3 cellular contexts compared by ENCODE assay signal in genomic region chr13:114128348-114128623, GRCh38.
TF ChIP-seq lines count a peak whose summit lies in the region.

No MANE protein-coding gene starts in this region.

TF ChIP-seq in liver, 16 proteins besides CTCF, POLR2A, EP300 and RAD21:
- TF ChIP-seq HNF4G (IDR thresholded peaks at IDR 0.05): no peak
- TF ChIP-seq ZBTB33 (IDR thresholded peaks at IDR 0.05): no peak
- TF ChIP-seq ATF3 (IDR thresholded peaks at IDR 0.05): no peak
- TF ChIP-seq TAF1 (conservative IDR thresholded peaks at IDR 0.05): no peak
- no peak for TF ChIP-seq HNF4A (conservative IDR thresholded peaks at IDR 0.05)
- no peak for TF ChIP-seq EGR1 (IDR thresholded peaks at IDR 0.05; ENCODE audit: low read depth in 2 of 2)
- TF ChIP-seq REST (IDR thresholded peaks at IDR 0.05): no peak

TF ChIP-seq in HepG2, 621 proteins besides CTCF, POLR2A, EP300 and RAD21:
- no peak for TF ChIP-seq PRDM10 (CRISPR knock-in tag; IDR thresholded peaks at IDR 0.05; ENCODE audit: low read depth)
- TF ChIP-seq ZNF460 (CRISPR knock-in tag; IDR thresholded peaks at IDR 0.05; ENCODE audit: borderline replicate concordance): no peak
- no peak for TF ChIP-seq ZNF776 (CRISPR knock-in tag; IDR thresholded peaks at IDR 0.05)
- TF ChIP-seq ZNF33A (CRISPR knock-in tag; IDR thresholded peaks at IDR 0.05; ENCODE audit: borderline replicate concordance): no peak
- TF ChIP-seq ZGPAT (CRISPR knock-in tag; IDR thresholded peaks at IDR 0.05): no peak
- no peak for TF ChIP-seq ZFP62 (CRISPR knock-in tag; IDR thresholded peaks at IDR 0.05)
- TF ChIP-seq SIX4 (CRISPR knock-in tag; IDR thresholded peaks at IDR 0.05): no peak
- TF ChIP-seq LRRFIP1 (CRISPR knock-in tag; conservative IDR thresholded peaks at IDR 0.05): no peak

TF ChIP-seq in K562, 482 proteins besides CTCF, POLR2A, EP300 and RAD21:
- TF ChIP-seq HMG20B (CRISPR knock-in tag; IDR thresholded peaks at IDR 0.05): no peak
- TF ChIP-seq ZNF695 (CRISPR knock-in tag; IDR thresholded peaks at IDR 0.05): no peak
- TF ChIP-seq MTA2 (IDR thresholded peaks at IDR 0.05; ENCODE audit: low read depth): no peak
- TF ChIP-seq SOX6 (IDR thresholded peaks at IDR 0.05): no peak
- no peak for TF ChIP-seq ZNF140 (CRISPR knock-in tag; IDR thresholded peaks at IDR 0.05)
- no peak for TF ChIP-seq ZKSCAN3 (CRISPR knock-in tag; IDR thresholded peaks at IDR 0.05)
- TF ChIP-seq HMG20A (CRISPR knock-in tag; conservative IDR thresholded peaks at IDR 0.05): no peak
- TF ChIP-seq SMARCC2 (IDR thresholded peaks at IDR 0.05; ENCODE audit: low read depth): no peak
- TF ChIP-seq ZNF589 (CRISPR knock-in tag; IDR thresholded peaks at IDR 0.05; ENCODE audit: low read depth): no peak
- TF ChIP-seq ZFP30 (CRISPR knock-in tag; IDR thresholded peaks at IDR 0.05; ENCODE audit: borderline replicate concordance): no peak
- TF ChIP-seq NFIC (IDR thresholded peaks at IDR 0.05): no peak
- no peak for TF ChIP-seq PCBP2 (IDR thresholded peaks at IDR 0.05; ENCODE audit: low read depth, low read length, poor library complexity, severe bottlenecking)
- no peak for TF ChIP-seq ZFPM2 (CRISPR knock-in tag; IDR thresholded peaks at IDR 0.05)
- no peak for TF ChIP-seq POLR3A (IDR thresholded peaks at IDR 0.05; ENCODE audit: borderline replicate concordance, extremely low read depth, insufficient read depth, insufficient read length)
- TF ChIP-seq RREB1 (CRISPR knock-in tag; IDR thresholded peaks at IDR 0.05): no peak
- TF ChIP-seq MIER1 (IDR thresholded peaks at IDR 0.05; ENCODE audit: low read depth): no peak
- TF ChIP-seq ZBTB9 (CRISPR knock-in tag; IDR thresholded peaks at IDR 0.05): no peak
- TF ChIP-seq ZNF561 (CRISPR knock-in tag; conservative IDR thresholded peaks at IDR 0.05): no peak
